ENCODE assay signal across 8 cellular contexts in the genomic region with DNA sequence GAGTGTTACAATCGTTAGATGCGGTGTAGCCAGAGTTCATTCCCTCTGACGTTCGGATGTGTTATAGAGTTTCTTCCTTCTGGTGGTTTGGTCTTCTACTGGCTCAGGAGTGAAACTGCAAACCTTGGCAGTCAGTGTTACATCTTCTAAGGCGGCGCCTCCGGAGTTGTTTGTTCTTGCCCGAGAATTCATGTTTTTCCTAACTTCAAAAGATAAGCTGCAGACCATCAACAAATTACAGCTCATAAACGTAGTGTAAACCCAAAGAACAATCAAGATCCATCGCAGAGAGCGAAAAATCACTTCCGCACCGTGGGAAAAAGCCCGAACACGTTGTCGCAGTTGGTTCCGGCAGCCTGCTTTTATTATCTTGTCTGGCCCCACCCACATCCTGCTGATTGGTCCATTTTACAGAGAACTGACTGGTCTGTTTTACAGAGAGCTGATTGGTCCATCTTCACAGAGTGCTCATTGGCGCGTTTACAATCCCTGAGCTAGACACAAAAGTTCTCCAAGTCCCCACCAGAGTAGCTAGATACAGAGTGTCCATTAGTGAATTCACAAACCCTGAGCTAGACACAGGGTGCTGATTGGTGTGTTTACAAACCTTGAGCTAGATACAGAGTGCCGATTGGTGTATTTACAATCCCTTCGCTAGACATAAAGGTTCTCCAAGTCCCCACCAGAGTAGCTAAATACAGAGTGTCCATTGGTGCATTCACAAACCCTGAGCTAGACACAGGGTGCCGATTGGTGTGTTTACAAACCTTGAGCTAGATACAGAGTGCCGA. TPM values are rescaled to one million over a fixed set of nuclear protein-coding genes. Genes with fewer than 3 reads are reported as not detected.
DNase-seq lines count a peak whose midpoint lies in the region; FAIRE-seq and TF ChIP-seq lines count a peak whose summit lies in the region.
"Not testable (repeated sequence)": the region's sequence is repeated elsewhere in the genome, so short reads cannot be mapped to it uniquely, and the experiment has no call there.

No MANE protein-coding gene starts in this region.

- in situ Hi-C loops in GM23248 (cut with MboI), result not testable (repeated sequence)

- not testable (repeated sequence) for H3K36me3 ChIP-seq in GM23248 (ENCODE audit: low read depth); endothelial cell of umbilical vein (ENCODE audit: control insufficient read depth in 2 of 2, extremely low read depth in 1 of 2, insufficient read depth in 2 of 2, low read length in 2 of 2); mesodermal cell (ENCODE audit: control insufficient read depth, insufficient read depth, low read length)

- H3K79me2 ChIP-seq in GM23248 (ENCODE audit: insufficient read depth); endothelial cell of umbilical vein (ENCODE audit: control insufficient read depth, insufficient read depth, low read length): not testable (repeated sequence)

- H3K9ac ChIP-seq in GM23248; endothelial cell of umbilical vein (replicated peaks; ENCODE audit: extremely low read depth, insufficient read depth, low read length): not testable (repeated sequence)

- peak overlapping the region; percentile 71 for H3K4me2 ChIP-seq in GM23248 (ENCODE audit: unreplicated experiment)
- H3K4me2 ChIP-seq in endothelial cell of umbilical vein (ENCODE audit: insufficient read depth, low read length), result not testable (repeated sequence)

- H3K4me1 Mint-ChIP-seq in activated T-helper 1 cell treated with anti-CD3 and anti-CD28 coated beads, Interleukin-12 subunit alpha, Interleukin-12 subunit beta, Interleukin-2, Interleukin-4 antibody, amounts not matched to agents 30 ng/mL and 10 ng/mL and 1 ng/mL, durations not matched to agents 14 hours and 24 hours and 36 hours (ENCODE audit: low read depth), result peaks cover 47% of the 10 kb centered on the region

- not testable (repeated sequence) for H3K9me1 ChIP-seq in endothelial cell of umbilical vein (replicated peaks; ENCODE audit: control insufficient read depth, extremely low read depth, insufficient read depth, low read length)

- H3K9me2 ChIP-seq in GM23248 (ENCODE audit: insufficient read depth), result not testable (repeated sequence)

- H3K4me3 ChIP-seq in AG04449 (ENCODE audit: low read depth, low read length) (peak overlapping the region; percentile 69), GM23248 (peak overlapping the region; percentile 76), endothelial cell of umbilical vein (replicated peaks in 1 of 3; ENCODE audit: insufficient read depth in 1 of 3, low read depth in 1 of 3, low read length in 3 of 3) (peak overlapping the region in 2 of 3 experiments; percentile 29 to 56), mesodermal cell (ENCODE audit: extremely low read depth, insufficient read depth, low read length, poor library complexity, severe bottlenecking) (peak overlapping the region; percentile 55)

- not testable (repeated sequence) for BruUV-seq in endothelial cell of umbilical vein (replicated peaks; lab: Mats Ljungman, UMichigan)

- TF ChIP-seq POLR2A in endothelial cell of umbilical vein (IDR thresholded peaks at IDR 0.05; ENCODE audit: low read depth, low read length), result not testable (repeated sequence)

- not testable (repeated sequence) for DNase-seq in AG04449 (ENCODE audit: low read depth, low spot score); endothelial cell of umbilical vein (ENCODE audit: low read depth, low spot score)
- DNase-seq in GM23248 (peak; percentile 29), NCI-H2029 treated with DMSO at 0.1 percent for 48 hours (lab: John Stamatoyannopoulos, UW) (peak; percentile 11), SW 1271 (lab: John Stamatoyannopoulos, UW) (peak; percentile 47 to 64)
- peak; percentile 48 for DNase-seq in activated T-helper 1 cell treated with anti-CD3 and anti-CD28 coated beads, Interleukin-12 subunit alpha, Interleukin-12 subunit beta, Interleukin-2, Interleukin-4 antibody, amounts not matched to agents 30 ng/mL and 10 ng/mL and 1 ng/mL, durations not matched to agents 14 hours and 24 hours and 36 hours (ENCODE audit: low spot score)
- peak; percentile 40 to 55 for DNase-seq in stimulated activated CD4-positive, alpha-beta T cell treated with anti-CD3 and anti-CD28 coated beads, Interleukin-2, amount 100 ng/mL, for 48 hours

- peak overlapping the region; percentile 94 for H3K4me3 Mint-ChIP-seq in activated T-helper 1 cell treated with anti-CD3 and anti-CD28 coated beads, Interleukin-12 subunit alpha, Interleukin-12 subunit beta, Interleukin-2, Interleukin-4 antibody, amounts not matched to agents 30 ng/mL and 10 ng/mL and 1 ng/mL, durations not matched to agents 14 hours and 24 hours and 36 hours

- H3K27me3 Mint-ChIP-seq in activated T-helper 1 cell treated with anti-CD3 and anti-CD28 coated beads, Interleukin-12 subunit alpha, Interleukin-12 subunit beta, Interleukin-2, Interleukin-4 antibody, amounts not matched to agents 30 ng/mL and 10 ng/mL and 1 ng/mL, durations not matched to agents 14 hours and 24 hours and 36 hours (ENCODE audit: insufficient read depth), result peaks cover 11% of the 10 kb centered on the region

- H3F3A ChIP-seq in GM23248 (ENCODE audit: insufficient read depth), result peaks cover 20% of the 10 kb centered on the region

- not testable (repeated sequence) for H4K20me1 ChIP-seq in GM23248 (ENCODE audit: insufficient read depth); endothelial cell of umbilical vein (replicated peaks; ENCODE audit: control insufficient read depth, extremely low read depth, insufficient read depth, low read length)

- peaks cover 16% of the 10 kb centered on the region for H3K9me3 Mint-ChIP-seq in activated T-helper 1 cell treated with anti-CD3 and anti-CD28 coated beads, Interleukin-12 subunit alpha, Interleukin-12 subunit beta, Interleukin-2, Interleukin-4 antibody, amounts not matched to agents 30 ng/mL and 10 ng/mL and 1 ng/mL, durations not matched to agents 14 hours and 24 hours and 36 hours

- not testable (repeated sequence) for H3K27ac ChIP-seq in GM23248; endothelial cell of umbilical vein (ENCODE audit: insufficient read depth, low read depth, low read length); mesodermal cell (ENCODE audit: low read depth, low read length, severe bottlenecking)

- not testable (repeated sequence) for H3K4me1 ChIP-seq in GM23248 (ENCODE audit: insufficient read depth); mesodermal cell (ENCODE audit: control insufficient read depth, insufficient read depth, low read length, poor library complexity, severe bottlenecking)
- peaks cover 16% of the 10 kb centered on the region for H3K4me1 ChIP-seq in endothelial cell of umbilical vein (ENCODE audit: control insufficient read depth, extremely low read depth, insufficient read depth, low read length)

- intact Hi-C loops in activated T-helper 1 cell treated with anti-CD3 and anti-CD28 coated beads, Interleukin-12 subunit alpha, Interleukin-12 subunit beta, Interleukin-2, Interleukin-4 antibody, amounts not matched to agents 30 ng/mL and 10 ng/mL and 1 ng/mL, durations not matched to agents 14 hours and 24 hours and 36 hours (cut with micrococcal nuclease), result loop anchor here (1.0 to 10.0 kb wide), 5 partner anchors 19 to 1391 kb away; a partner anchor contains a TSS
- intact Hi-C loops in endothelial cell of umbilical vein (cut with micrococcal nuclease), result loop anchor here (1.0 kb wide), 1 partner anchor 30 kb away; no protein-coding TSS in a partner anchor

- CTCF ChIA-PET in AG04449 (lab: Yijun Ruan, JAX) (interaction anchor here (1.5 to 4.6 kb wide), 4 partner anchors 9 to 150 kb away, joined by 4 to 44 read pairs (median 6); no protein-coding TSS in a partner anchor), endothelial cell of umbilical vein (lab: Charles Lee) (interaction anchor here (0.7 to 2.0 kb wide), 5 partner anchors 16 to 150 kb away, joined by 3 to 7 read pairs (median 4); a partner anchor contains a TSS)

- WGBS in GM23248 (ENCODE audit: low coverage in 1 of 2, low lambda C conversion rate in 2 of 2, missing lambda C conversion rate in 2 of 2), 2 experiments, result 70 to 73% methylated on average over 23 of the region's 23 CpGs
- 80 to 84% methylated on average over 19 to 20 of the region's 23 CpGs for WGBS in mesodermal cell (ENCODE audit: insufficient coverage in 2 of 2), 2 experiments

- not testable (repeated sequence) for TF ChIP-seq CTCF in AG04449 (IDR thresholded peaks at IDR 0.05; ENCODE audit: insufficient read depth, low read length, missing control alignments); endothelial cell of umbilical vein (IDR thresholded peaks at IDR 0.05; ENCODE audit: extremely low read depth in 1 of 2, insufficient read depth in 1 of 2, low read depth in 1 of 2, low read length in 2 of 2)

- H3K9me3 ChIP-seq in GM23248 (ENCODE audit: low read depth); endothelial cell of umbilical vein (replicated peaks; ENCODE audit: control insufficient read depth, insufficient read depth, low read length); mesodermal cell (ENCODE audit: control insufficient read depth, low read length): not testable (repeated sequence)

- H3K27ac Mint-ChIP-seq in activated T-helper 1 cell treated with anti-CD3 and anti-CD28 coated beads, Interleukin-12 subunit alpha, Interleukin-12 subunit beta, Interleukin-2, Interleukin-4 antibody, amounts not matched to agents 30 ng/mL and 10 ng/mL and 1 ng/mL, durations not matched to agents 14 hours and 24 hours and 36 hours, result peak overlapping the region; percentile 93

- dilution Hi-C loops in endothelial cell of umbilical vein (cut with MboI; ENCODE audit: extremely low pct_ligation_motif_present, low sequenced_read_pairs), result not testable (repeated sequence)

- peak; percentile 40 for FAIRE-seq in endothelial cell of umbilical vein (lab: Jason Lieb, UNC)

- peak overlapping the region; percentile 87 for H2AFZ ChIP-seq in GM23248
- H2AFZ ChIP-seq in endothelial cell of umbilical vein (ENCODE audit: low read depth, low read length), result peak overlapping the region; percentile 92

- H3K27me3 ChIP-seq in GM23248 (replicated peaks; ENCODE audit: insufficient read depth); endothelial cell of umbilical vein (ENCODE audit: control insufficient read depth in 2 of 2, insufficient read depth in 2 of 2, low read length in 2 of 2): not testable (repeated sequence)

- not testable (repeated sequence) for H3K36me3 Mint-ChIP-seq in activated T-helper 1 cell treated with anti-CD3 and anti-CD28 coated beads, Interleukin-12 subunit alpha, Interleukin-12 subunit beta, Interleukin-2, Interleukin-4 antibody, amounts not matched to agents 30 ng/mL and 10 ng/mL and 1 ng/mL, durations not matched to agents 14 hours and 24 hours and 36 hours (ENCODE audit: low read depth)

- POLR2A ChIA-PET in AG04449 (lab: Yijun Ruan, JAX); endothelial cell of umbilical vein (lab: Charles Lee): not testable (repeated sequence)

RNA-seq across cellular contexts. Expression of a gene that starts 58.0 kb away (rescaled TPM):
- 56.1 and 67.7 TPM in 2 replicates for total RNA-seq in GM23248 (2014; rRNA removed; shearing (Covaris generic))
- 40.2 and 42.1 TPM in 2 replicates for polyA plus RNA-seq in GM23248 (2016; fragmentation: Nextera tagmentation; extraction: Ambion mirVana)
- total RNA-seq in activated T-helper 1 cell treated with anti-CD3 and anti-CD28 coated beads, Interleukin-12 subunit alpha, Interleukin-12 subunit beta, Interleukin-2, Interleukin-4 antibody, amounts not matched to agents 30 ng/mL and 10 ng/mL and 1 ng/mL, durations not matched to agents 14 hours and 24 hours and 36 hours, result 67.2 and 67.4 TPM in 2 replicates
- 67.5 and 69.2 TPM in 2 replicates for total RNA-seq in endothelial cell of umbilical vein
- polyA plus RNA-seq in endothelial cell of umbilical vein, result 67.1 and 71.9 TPM in 2 replicates
- polyA plus RNA-seq in endothelial cell of umbilical vein (2011; cell fraction: cytosol; rRNA removed), result 46.7 and 47.8 TPM in 2 replicates
- polyA plus RNA-seq in endothelial cell of umbilical vein (2011; cell fraction: nucleus; rRNA removed), result 101 and 124 TPM in 2 replicates
- 38.5 and 44.5 TPM in 2 replicates for polyA plus RNA-seq in endothelial cell of umbilical vein (2012)
- 97.6 and 98.7 TPM in 2 replicates for polyA minus RNA-seq in endothelial cell of umbilical vein
- 76.8 TPM for polyA minus RNA-seq in endothelial cell of umbilical vein (2011; cell fraction: cytosol; rRNA and poly(A)+ RNA removed)
- 57.8 and 68.6 TPM in 2 replicates for polyA minus RNA-seq in endothelial cell of umbilical vein (2011; cell fraction: nucleus; rRNA and poly(A)+ RNA removed)
- 66.6 TPM for polyA plus RNA-seq in mesodermal cell (2013, experiment 1 of 2)
- polyA plus RNA-seq in mesodermal cell (2013, experiment 2 of 2), result 61.4 TPM
